Comparison of ENCODE assay signal across 18 cellular contexts in the genomic region with DNA sequence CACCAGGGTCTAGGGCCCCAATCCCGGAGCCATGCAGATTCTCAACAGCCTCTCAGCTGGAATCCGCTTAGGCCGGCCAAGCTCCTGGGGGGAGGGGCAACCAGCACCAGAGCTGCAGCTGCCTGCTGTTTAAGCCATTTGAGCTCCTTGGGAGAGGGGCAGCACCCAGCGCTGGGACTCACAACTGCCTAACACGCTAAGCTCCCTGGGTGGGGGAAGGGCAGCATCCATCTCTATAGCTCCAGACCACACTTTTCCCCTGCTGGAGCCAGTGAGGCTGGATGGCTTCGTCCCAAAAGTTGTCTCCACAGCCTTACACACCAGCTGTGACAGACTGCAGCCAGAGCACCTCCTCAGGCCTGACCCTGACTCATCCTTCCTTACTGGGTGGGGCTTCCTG. TPM values are rescaled to one million over a fixed set of nuclear protein-coding genes. Genes with fewer than 3 reads are reported as not detected.
DNase-seq lines count a peak whose midpoint lies in the region; ATAC-seq and TF ChIP-seq lines count a peak whose summit lies in the region.
"Had no signal": no experiment of that assay in that cellular context is flagged by ENCODE, and none has a peak within 500 bp of the region (broad histone marks: within the 10 kb centered on the region; RNA-seq: fewer than 3 reads in every experiment).

No MANE protein-coding gene starts in this region.

- POLR2A ChIA-PET in naive thymus-derived CD4-positive, alpha-beta T cell (lab: Charles Lee): no interaction called here
- POLR2A ChIA-PET in activated CD4-positive, alpha-beta memory T cell treated with anti-CD3 and anti-CD28 coated beads, Interleukin-2, amount 10 ng/mL, durations not matched to agents 7 days and 5 days (lab: Charles Lee): no interaction called here

- intact Hi-C loops in naive thymus-derived CD4-positive, alpha-beta T cell (cut with micrococcal nuclease): no loop called here

- H3K27me3 Mint-ChIP-seq in glutamatergic neuron (ENCODE audit: unreplicated experiment): no peaks in the 10 kb centered on the region
- H3K27me3 Mint-ChIP-seq in naive thymus-derived CD4-positive, alpha-beta T cell: peaks cover 0 to 17% (median 10%) of the 10 kb centered on the region in 5 donors
- H3K27me3 Mint-ChIP-seq in activated CD4-positive, alpha-beta memory T cell treated with anti-CD3 and anti-CD28 coated beads, Interleukin-2, amount 10 ng/mL, durations not matched to agents 7 days and 5 days: peaks cover 2% of the 10 kb centered on the region
- H3K27me3 Mint-ChIP-seq: IgD-negative memory B cell had no signal

- no peaks in the 10 kb centered on the region for H3K4me1 Mint-ChIP-seq in glutamatergic neuron (ENCODE audit: low read depth, unreplicated experiment)
- H3K4me1 Mint-ChIP-seq in naive thymus-derived CD4-positive, alpha-beta T cell: peaks cover 0 to 1% (median 0%) of the 10 kb centered on the region in 7 donors
- H3K4me1 Mint-ChIP-seq in activated CD4-positive, alpha-beta memory T cell treated with anti-CD3 and anti-CD28 coated beads, Interleukin-2, amount 10 ng/mL, durations not matched to agents 7 days and 5 days: no peaks in the 10 kb centered on the region
- H3K4me1 Mint-ChIP-seq: activated naive CD4-positive, alpha-beta T cell treated with anti-CD3 and anti-CD28 coated beads, Interleukin-2, amount 50 U/mL, for 24 hours; IgD-negative memory B cell had no signal

- no peak overlapping the region for H3K4me3 Mint-ChIP-seq in glutamatergic neuron (ENCODE audit: unreplicated experiment)
- H3K4me3 Mint-ChIP-seq in naive thymus-derived CD4-positive, alpha-beta T cell: no peak overlapping the region
- no peak overlapping the region for H3K4me3 Mint-ChIP-seq in activated CD4-positive, alpha-beta memory T cell treated with anti-CD3 and anti-CD28 coated beads, Interleukin-2, amount 10 ng/mL, durations not matched to agents 7 days and 5 days
- H3K4me3 Mint-ChIP-seq: activated naive CD4-positive, alpha-beta T cell treated with anti-CD3 and anti-CD28 coated beads, Interleukin-2, amount 50 U/mL, for 24 hours; IgD-negative memory B cell; T-helper 1 cell treated with Interleukin-12 subunit alpha and Interleukin-12 subunit beta and Interleukin-4 antibody, amounts not matched to agents 30 μg/mL and 1 μg/mL, for 36 hours had no signal

- CTCF ChIA-PET in naive thymus-derived CD4-positive, alpha-beta T cell (lab: Charles Lee): no interaction called here
- CTCF ChIA-PET in activated CD4-positive, alpha-beta memory T cell treated with anti-CD3 and anti-CD28 coated beads, Interleukin-2, amount 10 ng/mL, durations not matched to agents 7 days and 5 days (lab: Charles Lee): no interaction called here

- peak; percentile 38 for DNase-seq in AG08395 (ENCODE audit: low spot score)
- peak; percentile 78 for DNase-seq in HCEC 1CT
- DNase-seq in RPMI7951 (ENCODE audit: low read depth): peak; percentile 98
- DNase-seq in glutamatergic neuron: peak; percentile 33
- DNase-seq in anterior cingulate cortex (lab: John Stamatoyannopoulos, UW): no peak
- DNase-seq in naive thymus-derived CD4-positive, alpha-beta T cell: no peak
- no peak for DNase-seq in activated CD4-positive, alpha-beta memory T cell treated with anti-CD3 and anti-CD28 coated beads, Interleukin-2, amount 10 ng/mL, durations not matched to agents 7 days and 5 days
- DNase-seq: central memory CD4-positive, alpha-beta T cell; left cardiac atrium; NCI-H748 treated with DMSO at 0.1 percent for 48 hours; posterior cingulate gyrus; RPMI8226; stomach had no signal

- no peaks in the 10 kb centered on the region for H3K36me3 ChIP-seq in naive thymus-derived CD4-positive, alpha-beta T cell (ENCODE audit: control insufficient read depth in 2 of 3, insufficient read depth in 3 of 3, low read length in 3 of 3)
- H3K36me3 ChIP-seq: stomach, vagina had no signal

- TF ChIP-seq CTCF in glutamatergic neuron (IDR thresholded peaks at IDR 0.05; ENCODE audit: partially characterized antibody, unreplicated experiment): no peak

- no peak overlapping the region for H3K4me3 ChIP-seq in naive thymus-derived CD4-positive, alpha-beta T cell (ENCODE audit: low read length)
- H3K4me3 ChIP-seq: stomach, vagina had no signal

- H3K36me3 Mint-ChIP-seq in glutamatergic neuron (ENCODE audit: unreplicated experiment): peaks cover 5% of the 10 kb centered on the region
- H3K36me3 Mint-ChIP-seq in naive thymus-derived CD4-positive, alpha-beta T cell: no peaks in the 10 kb centered on the region
- H3K36me3 Mint-ChIP-seq in activated CD4-positive, alpha-beta memory T cell treated with anti-CD3 and anti-CD28 coated beads, Interleukin-2, amount 10 ng/mL, durations not matched to agents 7 days and 5 days (ENCODE audit: low read depth): no peaks in the 10 kb centered on the region
- H3K36me3 Mint-ChIP-seq: activated naive CD4-positive, alpha-beta T cell treated with anti-CD3 and anti-CD28 coated beads, Interleukin-2, amount 50 U/mL, for 24 hours; IgD-negative memory B cell had no signal

- H3K27ac ChIP-seq in naive thymus-derived CD4-positive, alpha-beta T cell (ENCODE audit: low read depth, low read length): no peak overlapping the region
- H3K27ac ChIP-seq: stomach, vagina had no signal

- ATAC-seq in HG02981 (IDR thresholded peaks at IDR 0.05; ENCODE audit: unreplicated experiment): no peak
- no peak for ATAC-seq in naive thymus-derived CD4-positive, alpha-beta T cell

- H3K9me3 ChIP-seq in naive thymus-derived CD4-positive, alpha-beta T cell (ENCODE audit: control insufficient read depth in 2 of 3, low read length in 3 of 3): no peaks in the 10 kb centered on the region
- H3K9me3 ChIP-seq: stomach, vagina had no signal

- H3K27me3 ChIP-seq in naive thymus-derived CD4-positive, alpha-beta T cell (ENCODE audit: control insufficient read depth in 2 of 2, insufficient read depth in 2 of 2, low read length in 2 of 2): no peaks in the 10 kb centered on the region
- H3K27me3 ChIP-seq: vagina had no signal

- peaks cover 3% of the 10 kb centered on the region for H3K9me3 Mint-ChIP-seq in glutamatergic neuron (ENCODE audit: unreplicated experiment)
- H3K9me3 Mint-ChIP-seq in naive thymus-derived CD4-positive, alpha-beta T cell: peaks cover 0 to 17% (median 6%) of the 10 kb centered on the region in 11 donors
- H3K9me3 Mint-ChIP-seq in activated CD4-positive, alpha-beta memory T cell treated with anti-CD3 and anti-CD28 coated beads, Interleukin-2, amount 10 ng/mL, durations not matched to agents 7 days and 5 days: no peaks in the 10 kb centered on the region
- H3K9me3 Mint-ChIP-seq: activated naive CD4-positive, alpha-beta T cell treated with anti-CD3 and anti-CD28 coated beads, Interleukin-2, amount 50 U/mL, for 24 hours had no signal

- no peak overlapping the region for H3K27ac Mint-ChIP-seq in glutamatergic neuron (ENCODE audit: unreplicated experiment)
- H3K27ac Mint-ChIP-seq in naive thymus-derived CD4-positive, alpha-beta T cell: no peak overlapping the region
- H3K27ac Mint-ChIP-seq in activated CD4-positive, alpha-beta memory T cell treated with anti-CD3 and anti-CD28 coated beads, Interleukin-2, amount 10 ng/mL, durations not matched to agents 7 days and 5 days: no peak overlapping the region
- H3K27ac Mint-ChIP-seq: activated naive CD4-positive, alpha-beta T cell treated with anti-CD3 and anti-CD28 coated beads, Interleukin-2, amount 50 U/mL, for 24 hours; IgD-negative memory B cell; T-helper 1 cell treated with Interleukin-12 subunit alpha and Interleukin-12 subunit beta and Interleukin-4 antibody, amounts not matched to agents 30 μg/mL and 1 μg/mL, for 36 hours had no signal

- H3K4me1 ChIP-seq in naive thymus-derived CD4-positive, alpha-beta T cell (ENCODE audit: control insufficient read depth in 2 of 2, insufficient read depth in 2 of 2, low read length in 2 of 2): no peaks in the 10 kb centered on the region
- H3K4me1 ChIP-seq: stomach, vagina had no signal

RNA-seq across cellular contexts. Expression of a gene that starts 6.9 kb away (rescaled TPM):
- 31.3 and 39.9 TPM in 2 replicates for total RNA-seq in RPMI7951 (2014; rRNA removed; shearing (Covaris generic))
- total RNA-seq in glutamatergic neuron (ENCODE audit: unreplicated experiment): not detected
- total RNA-seq in naive thymus-derived CD4-positive, alpha-beta T cell: not detected
- not detected for polyA plus RNA-seq in naive thymus-derived CD4-positive, alpha-beta T cell
- not detected for total RNA-seq in activated CD4-positive, alpha-beta memory T cell treated with anti-CD3 and anti-CD28 coated beads, Interleukin-2, amount 10 ng/mL, durations not matched to agents 7 days and 5 days
- polyA plus RNA-seq: IgD-negative memory B cell had no signal

Comparison
In these comparisons a context has a peak if more than half of its experiments do, and no peak if none do; other contexts are left out.
1. DNase-seq: peak in AG08395 (single experiment), HCEC 1CT (single experiment), RPMI7951 (single experiment) and glutamatergic neuron (single experiment); none in anterior cingulate cortex (0 of 58), naive thymus-derived CD4-positive, alpha-beta T cell (0 of 9) and activated CD4-positive, alpha-beta memory T cell treated with anti-CD3 and anti-CD28 coated beads, Interleukin-2, amount 10 ng/mL, durations not matched to agents 7 days and 5 days (single experiment).
2. RNA of a gene that starts 6.9 kb away (total RNA-seq): 31.3 to 39.9 TPM in RPMI7951; not detected in glutamatergic neuron (single experiment), not detected in naive thymus-derived CD4-positive, alpha-beta T cell and not detected in activated CD4-positive, alpha-beta memory T cell treated with anti-CD3 and anti-CD28 coated beads, Interleukin-2, amount 10 ng/mL, durations not matched to agents 7 days and 5 days; every median in the first group is over 10 times any median in the second.